ENCODE assay signal across 8 cellular contexts in the genomic region with DNA sequence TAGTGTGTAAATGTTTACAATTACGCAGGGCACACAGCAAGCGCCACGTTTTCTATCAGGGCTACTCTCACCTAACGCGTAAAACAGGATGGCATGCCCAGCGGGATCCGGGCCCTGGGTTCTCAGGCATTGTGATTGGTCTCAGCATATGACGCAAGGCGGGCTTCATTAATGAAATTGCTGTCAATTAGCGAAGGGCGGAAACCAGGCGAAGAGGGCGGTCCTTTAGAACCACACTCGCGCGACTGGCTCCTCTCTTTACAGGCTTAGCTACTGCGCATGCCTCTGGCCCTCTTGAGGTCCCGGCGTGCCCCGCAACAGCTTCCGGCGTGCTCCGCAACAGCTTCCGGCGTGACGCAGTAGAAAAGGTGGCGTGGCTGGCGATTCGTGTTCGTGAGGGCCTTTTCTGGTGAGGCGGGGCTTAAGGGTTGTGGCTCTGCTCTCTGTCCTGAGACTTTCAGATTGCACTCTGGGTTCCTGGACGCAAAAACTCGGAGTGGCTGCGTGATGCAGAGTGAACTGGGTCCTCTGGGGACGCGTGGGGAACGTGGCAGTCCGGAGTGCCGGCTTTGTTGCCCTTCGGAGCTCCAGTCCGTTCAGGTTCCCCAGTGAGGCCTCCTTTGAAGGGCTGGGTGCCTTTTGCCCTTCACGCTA. TPM values are rescaled to one million over a fixed set of nuclear protein-coding genes. Genes with fewer than 3 reads are reported as not detected.
DNase-seq lines count a peak whose midpoint lies in the region; ATAC-seq and TF ChIP-seq lines count a peak whose summit lies in the region.

No MANE protein-coding gene starts in this region.

- H3K4me3 ChIP-seq in choroid plexus epithelial cell (ENCODE audit: low read depth, low read length) (peak overlapping the region; percentile 71), liver (ENCODE audit: low read depth in 1 of 3, low read length in 3 of 3) (peak overlapping the region; percentile 41 to 81 (median 71))

- TF ChIP-seq CTCF in choroid plexus epithelial cell (conservative IDR thresholded peaks at IDR 0.05; ENCODE audit: low read depth, low read length) (no peak), liver (IDR thresholded peaks at IDR 0.05; ENCODE audit: low read depth, low read length, missing input control) (no peak)

- no peak overlapping the region for H3K9ac ChIP-seq in liver (ENCODE audit: low read depth in 1 of 2, low read length in 2 of 2)

- H3K36me3 ChIP-seq in liver (ENCODE audit: control insufficient read depth in 4 of 4, insufficient read depth in 3 of 4, low read depth in 1 of 4, low read length in 3 of 4) = no peaks in the 10 kb centered on the region

- WGBS in liver = 19% methylated on average over 42 of the region's 42 CpGs

- H3K27me3 ChIP-seq in liver (ENCODE audit: control insufficient read depth in 4 of 4, insufficient read depth in 4 of 4, low read length in 3 of 4) = peaks cover 0 to 3% (median 0%) of the 10 kb centered on the region in 4 donors

- in situ Hi-C loops in ACHN (cut with HindIII; ENCODE audit: low pct_ligation_motif_present, low pct_unique_long_range_greater_than_20kb, low sequenced_read_pairs) = no loop called here

- peaks cover 12 to 26% (median 24%) of the 10 kb centered on the region in 4 donors for H3K9me3 ChIP-seq in liver (ENCODE audit: control insufficient read depth in 4 of 4, low read length in 3 of 4)

- DNase-seq in ACHN (peak; percentile 93), GM19240 (ENCODE audit: insufficient read length, low spot score) (peak; percentile 65), NCI-H1694 treated with DMSO at 0.1 percent for 48 hours (lab: John Stamatoyannopoulos, UW) (peak; percentile 86), choroid plexus epithelial cell (ENCODE audit: low read depth) (peak; percentile 98)
- peak; percentile 80 to 88 for DNase-seq in activated CD4-positive, alpha-beta T cell treated with anti-CD3 and anti-CD28 coated beads for 4 hours
- peak; percentile 60 to 73 (median 73) for DNase-seq in stimulated activated CD4-positive, alpha-beta T cell treated with anti-CD3 and anti-CD28 coated beads, TNF-alpha, amount 100 ng/mL, for 4 hours (ENCODE audit: low read depth in 3 of 3)

- ATAC-seq in HG02973 (IDR thresholded peaks at IDR 0.05; ENCODE audit: unreplicated experiment) = no peak

- peaks cover 0 to 3% (median 0%) of the 10 kb centered on the region in 4 donors for H3K4me1 ChIP-seq in liver (ENCODE audit: control insufficient read depth in 4 of 4, insufficient read depth in 4 of 4, low read length in 3 of 4)

- no peak for TF ChIP-seq RAD21 in liver (IDR thresholded peaks at IDR 0.05)

- peak overlapping the region; percentile 45 to 48 for H3K27ac ChIP-seq in liver (ENCODE audit: low read depth in 1 of 2, low read length in 2 of 2)

TF ChIP-seq in liver, 16 proteins besides CTCF, POLR2A, EP300 and RAD21:
- TF ChIP-seq FOXA1 (IDR thresholded peaks at IDR 0.05) = no peak
- TF ChIP-seq, protein P1, sequence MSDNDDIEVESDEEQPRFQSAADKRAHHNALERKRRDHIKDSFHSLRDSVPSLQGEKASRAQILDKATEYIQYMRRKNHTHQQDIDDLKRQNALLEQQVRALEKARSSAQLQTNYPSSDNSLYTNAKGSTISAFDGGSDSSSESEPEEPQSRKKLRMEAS (IDR thresholded peaks at IDR 0.05) = peak; percentile 31
- TF ChIP-seq GABPA (IDR thresholded peaks at IDR 0.05 in 1 of 2, conservative IDR thresholded peaks at IDR 0.05 in 1 of 2) = peak; percentile 83 to 96
- TF ChIP-seq, protein P2, sequence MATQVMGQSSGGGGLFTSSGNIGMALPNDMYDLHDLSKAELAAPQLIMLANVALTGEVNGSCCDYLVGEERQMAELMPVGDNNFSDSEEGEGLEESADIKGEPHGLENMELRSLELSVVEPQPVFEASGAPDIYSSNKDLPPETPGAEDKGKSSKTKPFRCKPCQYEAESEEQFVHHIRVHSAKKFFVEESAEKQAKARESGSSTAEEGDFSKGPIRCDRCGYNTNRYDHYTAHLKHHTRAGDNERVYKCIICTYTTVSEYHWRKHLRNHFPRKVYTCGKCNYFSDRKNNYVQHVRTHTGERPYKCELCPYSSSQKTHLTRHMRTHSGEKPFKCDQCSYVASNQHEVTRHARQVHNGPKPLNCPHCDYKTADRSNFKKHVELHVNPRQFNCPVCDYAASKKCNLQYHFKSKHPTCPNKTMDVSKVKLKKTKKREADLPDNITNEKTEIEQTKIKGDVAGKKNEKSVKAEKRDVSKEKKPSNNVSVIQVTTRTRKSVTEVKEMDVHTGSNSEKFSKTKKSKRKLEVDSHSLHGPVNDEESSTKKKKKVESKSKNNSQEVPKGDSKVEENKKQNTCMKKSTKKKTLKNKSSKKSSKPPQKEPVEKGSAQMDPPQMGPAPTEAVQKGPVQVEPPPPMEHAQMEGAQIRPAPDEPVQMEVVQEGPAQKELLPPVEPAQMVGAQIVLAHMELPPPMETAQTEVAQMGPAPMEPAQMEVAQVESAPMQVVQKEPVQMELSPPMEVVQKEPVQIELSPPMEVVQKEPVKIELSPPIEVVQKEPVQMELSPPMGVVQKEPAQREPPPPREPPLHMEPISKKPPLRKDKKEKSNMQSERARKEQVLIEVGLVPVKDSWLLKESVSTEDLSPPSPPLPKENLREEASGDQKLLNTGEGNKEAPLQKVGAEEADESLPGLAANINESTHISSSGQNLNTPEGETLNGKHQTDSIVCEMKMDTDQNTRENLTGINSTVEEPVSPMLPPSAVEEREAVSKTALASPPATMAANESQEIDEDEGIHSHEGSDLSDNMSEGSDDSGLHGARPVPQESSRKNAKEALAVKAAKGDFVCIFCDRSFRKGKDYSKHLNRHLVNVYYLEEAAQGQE (IDR thresholded peaks at IDR 0.05) = no peak
- TF ChIP-seq, protein P3, sequence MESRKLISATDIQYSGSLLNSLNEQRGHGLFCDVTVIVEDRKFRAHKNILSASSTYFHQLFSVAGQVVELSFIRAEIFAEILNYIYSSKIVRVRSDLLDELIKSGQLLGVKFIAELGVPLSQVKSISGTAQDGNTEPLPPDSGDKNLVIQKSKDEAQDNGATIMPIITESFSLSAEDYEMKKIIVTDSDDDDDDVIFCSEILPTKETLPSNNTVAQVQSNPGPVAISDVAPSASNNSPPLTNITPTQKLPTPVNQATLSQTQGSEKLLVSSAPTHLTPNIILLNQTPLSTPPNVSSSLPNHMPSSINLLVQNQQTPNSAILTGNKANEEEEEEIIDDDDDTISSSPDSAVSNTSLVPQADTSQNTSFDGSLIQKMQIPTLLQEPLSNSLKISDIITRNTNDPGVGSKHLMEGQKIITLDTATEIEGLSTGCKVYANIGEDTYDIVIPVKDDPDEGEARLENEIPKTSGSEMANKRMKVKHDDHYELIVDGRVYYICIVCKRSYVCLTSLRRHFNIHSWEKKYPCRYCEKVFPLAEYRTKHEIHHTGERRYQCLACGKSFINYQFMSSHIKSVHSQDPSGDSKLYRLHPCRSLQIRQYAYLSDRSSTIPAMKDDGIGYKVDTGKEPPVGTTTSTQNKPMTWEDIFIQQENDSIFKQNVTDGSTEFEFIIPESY (IDR thresholded peaks at IDR 0.05) = peak; percentile 80

RNA-seq across cellular contexts. Expression of a gene that starts 9.2 kb away (rescaled TPM):
- total RNA-seq in liver = under 1 TPM; 0.08 to 0.19 TPM
- not detected for polyA plus RNA-seq in liver

RNA-seq across cellular contexts. Expression of a gene that starts 35.9 kb away (rescaled TPM):
- total RNA-seq in liver = 1 to 10 TPM; 6.1 to 7.7 TPM
- polyA plus RNA-seq in liver = 1 to 10 TPM; 4.2 to 5.9 TPM

RNA-seq across cellular contexts. Expression of a gene that starts 36.1 kb away (rescaled TPM):
- total RNA-seq in liver = 1 to 10 TPM; 4.2 to 4.6 TPM
- 1 to 10 TPM; 3.8 to 4.1 TPM for polyA plus RNA-seq in liver

RNA-seq across cellular contexts. Expression of a gene that starts 59.6 kb away (rescaled TPM):
- total RNA-seq in liver = 10 to 100 TPM; 11.0 to 17.2 TPM
- 1 to 10 TPM; 4.9 to 8.6 TPM for polyA plus RNA-seq in liver

RNA-seq across cellular contexts. Expression of a gene that starts 59.7 kb away (rescaled TPM):
- 1 to 10 TPM; 1.8 to 2.6 TPM for total RNA-seq in liver
- under 1 TPM; 0.58 to 0.71 TPM for polyA plus RNA-seq in liver
